In the genomic region with DNA sequence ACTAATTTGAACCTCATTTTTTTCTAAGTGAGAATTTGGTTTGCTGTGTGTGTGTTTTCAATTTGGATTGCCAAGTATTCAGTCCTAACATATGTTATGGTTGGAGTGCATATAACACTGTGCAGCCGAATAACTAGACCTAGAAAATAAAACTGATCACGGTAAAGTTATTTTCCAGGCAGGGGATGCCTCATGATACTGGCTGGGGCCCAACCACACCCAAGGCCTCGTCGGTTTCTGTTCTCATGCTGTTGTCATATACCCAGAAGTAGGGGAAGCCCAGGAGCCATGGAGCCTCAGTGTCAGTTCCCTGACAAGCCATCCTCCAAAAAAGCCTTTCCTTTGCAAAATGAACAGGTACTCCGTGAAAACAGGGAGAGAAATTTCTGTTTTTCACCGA, we compare ENCODE assay signal across 26 cellular contexts.
"Had no signal": no experiment of that assay in that cellular context is flagged by ENCODE, and none has a peak within 500 bp of the region (broad histone marks: within the 10 kb centered on the region; RNA-seq: fewer than 3 reads in every experiment).

No MANE protein-coding gene starts in this region.

- H3K27ac ChIP-seq: gastrocnemius medialis, right lobe of liver, thyroid gland, upper lobe of left lung, vagina had no signal

- H3K27ac Mint-ChIP-seq: activated B cell treated with CpG ODN at 0.5 μM for 24 hours; activated CD8-positive, alpha-beta T cell treated with anti-CD3 and anti-CD28 coated beads for 36 hours; activated T-helper 17 cell treated with anti-CD3 and anti-CD28 coated beads, Interleukin-2, amount 50 U/mL, for 72 hours; dendritic cell treated with granulocyte-macrophage colony-stimulating factor and Interleukin-4, amounts not matched to agents 40 ng/mL and 50 ng/mL, for 4 days; endodermal cell; natural killer cell treated with Interleukin-12 subunit alpha and Interleukin-12 subunit beta and Interleukin-15 and Interleukin-18, amount 100 ng/mL, for 72 hours; stimulated activated effector memory CD8-positive, alpha-beta T cell treated with anti-CD3 and anti-CD28 coated beads, Interleukin-12 subunit alpha, Interleukin-12 subunit beta, amount 100 ng/mL, for 72 hours; stimulated activated naive CD8-positive, alpha-beta T cell treated with anti-CD3 and anti-CD28 coated beads, Interleukin-15, amount 100 ng/mL, for 72 hours; T-helper 2 cell treated with Interferon-gamma antibody and Interleukin-4, amounts not matched to agents 5 μg/mL and 100 μg/mL, for 36 hours had no signal

- DNase-seq: activated B cell treated with CpG ODN at 0.5 μM for 24 hours; activated CD4-positive, alpha-beta T cell treated with anti-CD3 and anti-CD28 coated beads, Interleukin-2, amount 50 U/mL, for 1 hour; activated CD8-positive, alpha-beta T cell treated with anti-CD3 and anti-CD28 coated beads for 36 hours; activated gamma-delta T cell treated with Interleukin-2 at 50 U/mL for 16 hours; activated naive CD4-positive, alpha-beta T cell treated with anti-CD3 and anti-CD28 coated beads, Interleukin-2, amount 50 U/mL, for 16 hours; activated T-cell treated with anti-CD3 and anti-CD28 coated beads, Interleukin-2, amount 50 U/mL, for 4 hours; amniotic stem cell; caudate nucleus; endodermal cell; gastrocnemius medialis; glutamatergic neuron; left cardiac atrium; mammary epithelial cell; right lobe of liver; stimulated activated CD4-positive, alpha-beta T cell treated with anti-CD3 and anti-CD28 coated beads, Interleukin-12 subunit alpha, Interleukin-12 subunit beta, amount 100 ng/mL, for 4 hours; stimulated activated CD4-positive, alpha-beta T cell treated with anti-CD3 and anti-CD28 coated beads, Interleukin-4, amount 100 ng/mL, for 1 hour; stimulated activated naive CD8-positive, alpha-beta T cell treated with anti-CD3 and anti-CD28 coated beads, Interleukin-15, amount 100 ng/mL, for 72 hours; T-helper 1 cell; thyroid gland; upper lobe of left lung had no signal

- H3K27me3 ChIP-seq: gastrocnemius medialis, right lobe of liver, thyroid gland, upper lobe of left lung, vagina had no signal

- H3K4me3 Mint-ChIP-seq: activated B cell treated with CpG ODN at 0.5 μM for 24 hours; activated CD8-positive, alpha-beta T cell treated with anti-CD3 and anti-CD28 coated beads for 36 hours; activated T-cell treated with anti-CD3 and anti-CD28 coated beads, Interleukin-2, amount 50 U/mL, for 4 hours; activated T-helper 17 cell treated with anti-CD3 and anti-CD28 coated beads, Interleukin-2, amount 50 U/mL, for 72 hours; dendritic cell treated with granulocyte-macrophage colony-stimulating factor and Interleukin-4, amounts not matched to agents 40 ng/mL and 50 ng/mL, for 4 days; endodermal cell; natural killer cell treated with Interleukin-12 subunit alpha and Interleukin-12 subunit beta and Interleukin-15 and Interleukin-18, amount 100 ng/mL, for 72 hours; stimulated activated effector memory CD8-positive, alpha-beta T cell treated with anti-CD3 and anti-CD28 coated beads, Interleukin-12 subunit alpha, Interleukin-12 subunit beta, amount 100 ng/mL, for 72 hours; stimulated activated naive CD8-positive, alpha-beta T cell treated with anti-CD3 and anti-CD28 coated beads, Interleukin-15, amount 100 ng/mL, for 72 hours; T-helper 2 cell treated with Interferon-gamma antibody and Interleukin-4, amounts not matched to agents 5 μg/mL and 100 μg/mL, for 36 hours had no signal

- H3K4me1 Mint-ChIP-seq: activated B cell treated with CpG ODN at 0.5 μM for 24 hours; activated T-helper 17 cell treated with anti-CD3 and anti-CD28 coated beads, Interleukin-2, amount 50 U/mL, for 72 hours; stimulated activated naive CD8-positive, alpha-beta T cell treated with anti-CD3 and anti-CD28 coated beads, Interleukin-15, amount 100 ng/mL, for 72 hours had no signal

- H3K27me3 Mint-ChIP-seq: activated B cell treated with CpG ODN at 0.5 μM for 24 hours; activated T-helper 17 cell treated with anti-CD3 and anti-CD28 coated beads, Interleukin-2, amount 50 U/mL, for 72 hours; dendritic cell treated with granulocyte-macrophage colony-stimulating factor and Interleukin-4, amounts not matched to agents 40 ng/mL and 50 ng/mL, for 4 days; natural killer cell treated with Interleukin-12 subunit alpha and Interleukin-12 subunit beta and Interleukin-15 and Interleukin-18, amount 100 ng/mL, for 72 hours had no signal

- H3K4me3 ChIP-seq: gastrocnemius medialis, right lobe of liver, thyroid gland, upper lobe of left lung, vagina had no signal

- H3K4me1 ChIP-seq: gastrocnemius medialis, thyroid gland, upper lobe of left lung, vagina had no signal

- H3K9me3 Mint-ChIP-seq: activated B cell treated with CpG ODN at 0.5 μM for 24 hours; activated CD8-positive, alpha-beta T cell treated with anti-CD3 and anti-CD28 coated beads for 36 hours; activated T-cell treated with anti-CD3 and anti-CD28 coated beads, Interleukin-2, amount 50 U/mL, for 4 hours; activated T-helper 17 cell treated with anti-CD3 and anti-CD28 coated beads, Interleukin-2, amount 50 U/mL, for 72 hours; dendritic cell treated with granulocyte-macrophage colony-stimulating factor and Interleukin-4, amounts not matched to agents 40 ng/mL and 50 ng/mL, for 4 days; natural killer cell treated with Interleukin-12 subunit alpha and Interleukin-12 subunit beta and Interleukin-15 and Interleukin-18, amount 100 ng/mL, for 72 hours; stimulated activated effector memory CD8-positive, alpha-beta T cell treated with anti-CD3 and anti-CD28 coated beads, Interleukin-12 subunit alpha, Interleukin-12 subunit beta, amount 100 ng/mL, for 72 hours; stimulated activated naive CD8-positive, alpha-beta T cell treated with anti-CD3 and anti-CD28 coated beads, Interleukin-15, amount 100 ng/mL, for 72 hours; T-helper 2 cell treated with Interferon-gamma antibody and Interleukin-4, amounts not matched to agents 5 μg/mL and 100 μg/mL, for 36 hours had no signal

- H3K36me3 ChIP-seq: gastrocnemius medialis, right lobe of liver, thyroid gland, upper lobe of left lung, vagina had no signal

- H3K9me3 ChIP-seq: gastrocnemius medialis, right lobe of liver, thyroid gland, upper lobe of left lung, vagina had no signal

- H3K36me3 Mint-ChIP-seq: natural killer cell treated with Interleukin-12 subunit alpha and Interleukin-12 subunit beta and Interleukin-15 and Interleukin-18, amount 100 ng/mL, for 72 hours; stimulated activated effector memory CD8-positive, alpha-beta T cell treated with anti-CD3 and anti-CD28 coated beads, Interleukin-12 subunit alpha, Interleukin-12 subunit beta, amount 100 ng/mL, for 72 hours had no signal
